Comparison of ENCODE assay signal across 8 cellular contexts in genomic region chr12:100266163-100266801, GRCh38. TPM values are rescaled to one million over a fixed set of nuclear protein-coding genes. Genes with fewer than 3 reads are reported as not detected.
DNase-seq lines count a peak whose midpoint lies in the region; ATAC-seq, FAIRE-seq and TF ChIP-seq lines count a peak whose summit lies in the region.

No MANE protein-coding gene starts in this region.

- DNase-seq in D721Med (ENCODE audit: insufficient read length, low spot score) (peak; percentile 43), HL-60 (ENCODE audit: low read depth in 1 of 2, low spot score in 1 of 2) (no peak), bronchial epithelial cell (ENCODE audit: low read depth) (no peak), SK-N-DZ (ENCODE audit: low spot score) (no peak), cerebellum (ENCODE audit: low spot score) (no peak)
- DNase-seq in naive thymus-derived CD8-positive, alpha-beta T cell: peak in 1 of 10 donors; percentile 2
- DNase-seq in activated CD4-positive, alpha-beta T cell treated with anti-CD3 and anti-CD28 coated beads for 4 hours: no peak

- no peaks in the 10 kb centered on the region for H3K27me3 Mint-ChIP-seq in naive thymus-derived CD8-positive, alpha-beta T cell

- peak; percentile 6 for ATAC-seq in GM21447 (IDR thresholded peaks at IDR 0.05; ENCODE audit: unreplicated experiment)
- no peak for ATAC-seq in naive thymus-derived CD8-positive, alpha-beta T cell

- peak overlapping the region; percentile 85 for H3K27ac ChIP-seq in HL-60 (replicated peaks)

- POLR2A ChIA-PET in naive thymus-derived CD8-positive, alpha-beta T cell (lab: Charles Lee): interaction anchor here (4.9 kb wide), 1 partner anchor 66 kb away, joined by 50 read pairs; the partner anchor contains the start of gene ACTR6

- peaks cover 18 to 42% (median 32%) of the 10 kb centered on the region in 4 donors for H3K4me1 Mint-ChIP-seq in naive thymus-derived CD8-positive, alpha-beta T cell

- H3K36me3 ChIP-seq in bronchial epithelial cell (ENCODE audit: control insufficient read depth, insufficient read depth, low read length): no peaks in the 10 kb centered on the region

- H3K36me3 Mint-ChIP-seq in naive thymus-derived CD8-positive, alpha-beta T cell: no peaks in the 10 kb centered on the region

- H3K4me3 ChIP-seq in HL-60 (replicated peaks; ENCODE audit: insufficient read depth, low read length): peak overlapping the region; percentile 64
- H3K4me3 ChIP-seq in bronchial epithelial cell (ENCODE audit: low read depth, low read length): peak overlapping the region; percentile 75

- FAIRE-seq in D721Med (lab: Jason Lieb, UNC) (no peak), bronchial epithelial cell (lab: Jason Lieb, UNC) (no peak)

- TF ChIP-seq CTCF in D721Med (IDR thresholded peaks at IDR 0.05; ENCODE audit: insufficient read depth, missing control alignments) (no peak), HL-60 (IDR thresholded peaks at IDR 0.05; ENCODE audit: insufficient read depth, low read length) (no peak), bronchial epithelial cell (IDR thresholded peaks at IDR 0.05; ENCODE audit: insufficient read depth, low read length, severe bottlenecking) (no peak)

- peak overlapping the region; percentile 96 to 100 (median 98) for H3K4me3 Mint-ChIP-seq in naive thymus-derived CD8-positive, alpha-beta T cell

- H3K9me3 Mint-ChIP-seq in naive thymus-derived CD8-positive, alpha-beta T cell: no peaks in the 10 kb centered on the region

- peak overlapping the region; percentile 88 to 100 (median 99) for H3K27ac Mint-ChIP-seq in naive thymus-derived CD8-positive, alpha-beta T cell

- H3K27me3 ChIP-seq in HL-60 (ENCODE audit: insufficient read depth, poor library complexity, severe bottlenecking) (no peaks in the 10 kb centered on the region), bronchial epithelial cell (ENCODE audit: control insufficient read depth, insufficient read depth, low read length) (no peaks in the 10 kb centered on the region)

RNA-seq across cellular contexts. Expression of gene DEPDC4, which starts 0.6 kb away (rescaled TPM):
- total RNA-seq in bronchial epithelial cell: 1.8 and 2.1 TPM in 2 replicates
- total RNA-seq in naive thymus-derived CD8-positive, alpha-beta T cell: under 1 TPM; 0.38 to 0.81 TPM
- polyA plus RNA-seq in naive thymus-derived CD8-positive, alpha-beta T cell: 1 to 10 TPM; 1.0 to 1.6 (median 1.0) TPM
- 42.3 and 108 TPM in 2 replicates for polyA plus RNA-seq in SK-N-DZ (2014; cell fraction: cytosol; rRNA removed)
- polyA plus RNA-seq in SK-N-DZ (2014; cell fraction: nucleus; rRNA removed): 3.3 and 6.0 TPM in 2 replicates
- total RNA-seq in cerebellum: 2.8 TPM

RNA-seq across cellular contexts. Expression of gene SCYL2, which starts 0.7 kb away (rescaled TPM):
- total RNA-seq in bronchial epithelial cell: 29.5 and 49.7 TPM in 2 replicates
- total RNA-seq in naive thymus-derived CD8-positive, alpha-beta T cell: 10 to 100 TPM; 46.5 to 52.3 TPM
- polyA plus RNA-seq in naive thymus-derived CD8-positive, alpha-beta T cell: 10 to 100 TPM; 15.9 to 18.6 (median 17.9) TPM
- 23.2 and 36.4 TPM in 2 replicates for polyA plus RNA-seq in SK-N-DZ (2014; cell fraction: cytosol; rRNA removed)
- 37.3 and 57.9 TPM in 2 replicates for polyA plus RNA-seq in SK-N-DZ (2014; cell fraction: nucleus; rRNA removed)
- total RNA-seq in cerebellum: 107 TPM
